Comparison of ENCODE assay signal across 2 cellular contexts in the genomic region with DNA sequence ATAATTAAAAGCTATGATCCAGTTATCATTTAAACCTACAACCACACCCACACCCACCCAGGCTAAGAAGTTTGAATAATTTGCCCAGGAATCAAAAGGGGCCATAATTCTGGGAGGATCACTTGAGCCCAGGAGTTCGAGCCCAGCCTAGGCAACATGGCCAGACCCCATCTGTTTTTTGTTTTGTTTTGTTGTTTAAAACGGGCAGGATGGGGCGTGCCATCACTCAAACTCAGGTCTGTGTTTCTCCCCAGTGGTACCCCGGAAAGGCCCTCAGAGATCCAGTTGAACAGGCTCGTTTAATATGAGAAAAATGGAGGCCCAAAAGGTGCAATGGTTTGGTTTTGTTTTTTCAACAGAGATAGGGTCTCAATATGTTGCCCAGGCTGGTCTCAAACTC.
TF ChIP-seq lines count a peak whose summit lies in the region.

No MANE protein-coding gene starts in this region.

TF ChIP-seq in IMR-90, 13 proteins besides CTCF, POLR2A, EP300 and RAD21:
- TF ChIP-seq, protein P1, sequence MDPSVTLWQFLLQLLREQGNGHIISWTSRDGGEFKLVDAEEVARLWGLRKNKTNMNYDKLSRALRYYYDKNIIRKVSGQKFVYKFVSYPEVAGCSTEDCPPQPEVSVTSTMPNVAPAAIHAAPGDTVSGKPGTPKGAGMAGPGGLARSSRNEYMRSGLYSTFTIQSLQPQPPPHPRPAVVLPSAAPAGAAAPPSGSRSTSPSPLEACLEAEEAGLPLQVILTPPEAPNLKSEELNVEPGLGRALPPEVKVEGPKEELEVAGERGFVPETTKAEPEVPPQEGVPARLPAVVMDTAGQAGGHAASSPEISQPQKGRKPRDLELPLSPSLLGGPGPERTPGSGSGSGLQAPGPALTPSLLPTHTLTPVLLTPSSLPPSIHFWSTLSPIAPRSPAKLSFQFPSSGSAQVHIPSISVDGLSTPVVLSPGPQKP (IDR thresholded peaks at IDR 0.05; ENCODE audit: borderline replicate concordance, low read depth, low read length): no peak
- TF ChIP-seq SMC3 (IDR thresholded peaks at IDR 0.05; ENCODE audit: low read depth, low read length) (no peak), CHD1 (IDR thresholded peaks at IDR 0.05; ENCODE audit: low read depth, low read length) (no peak), RFX5 (IDR thresholded peaks at IDR 0.05; ENCODE audit: low read depth, low read length) (no peak), RCOR1 (IDR thresholded peaks at IDR 0.05; ENCODE audit: insufficient replicate concordance, low read length) (no peak), NFE2L2 (IDR thresholded peaks at IDR 0.05; ENCODE audit: low read depth, low read length) (no peak), MAZ (IDR thresholded peaks at IDR 0.05; ENCODE audit: borderline replicate concordance, low read depth, low read length) (no peak), BHLHE40 (IDR thresholded peaks at IDR 0.05; ENCODE audit: low read depth, low read length) (no peak), MAFK (IDR thresholded peaks at IDR 0.05; ENCODE audit: low read depth, low read length) (no peak), CEBPB (IDR thresholded peaks at IDR 0.05; ENCODE audit: low read depth, low read length) (no peak), FOS (IDR thresholded peaks at IDR 0.05; ENCODE audit: low read depth, low read length) (no peak), MXI1 (IDR thresholded peaks at IDR 0.05; ENCODE audit: borderline replicate concordance, low read depth, low read length) (no peak)
- TF ChIP-seq, protein P2, sequence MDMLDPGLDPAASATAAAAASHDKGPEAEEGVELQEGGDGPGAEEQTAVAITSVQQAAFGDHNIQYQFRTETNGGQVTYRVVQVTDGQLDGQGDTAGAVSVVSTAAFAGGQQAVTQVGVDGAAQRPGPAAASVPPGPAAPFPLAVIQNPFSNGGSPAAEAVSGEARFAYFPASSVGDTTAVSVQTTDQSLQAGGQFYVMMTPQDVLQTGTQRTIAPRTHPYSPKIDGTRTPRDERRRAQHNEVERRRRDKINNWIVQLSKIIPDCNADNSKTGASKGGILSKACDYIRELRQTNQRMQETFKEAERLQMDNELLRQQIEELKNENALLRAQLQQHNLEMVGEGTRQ (IDR thresholded peaks at IDR 0.05; ENCODE audit: low read depth, low read length): no peak

TF ChIP-seq in SK-N-SH treated with all-trans-retinoic acid at 6 μM for 48 hours, 23 proteins besides CTCF, POLR2A, EP300 and RAD21 (continued from another document):
- TF ChIP-seq, protein P3, sequence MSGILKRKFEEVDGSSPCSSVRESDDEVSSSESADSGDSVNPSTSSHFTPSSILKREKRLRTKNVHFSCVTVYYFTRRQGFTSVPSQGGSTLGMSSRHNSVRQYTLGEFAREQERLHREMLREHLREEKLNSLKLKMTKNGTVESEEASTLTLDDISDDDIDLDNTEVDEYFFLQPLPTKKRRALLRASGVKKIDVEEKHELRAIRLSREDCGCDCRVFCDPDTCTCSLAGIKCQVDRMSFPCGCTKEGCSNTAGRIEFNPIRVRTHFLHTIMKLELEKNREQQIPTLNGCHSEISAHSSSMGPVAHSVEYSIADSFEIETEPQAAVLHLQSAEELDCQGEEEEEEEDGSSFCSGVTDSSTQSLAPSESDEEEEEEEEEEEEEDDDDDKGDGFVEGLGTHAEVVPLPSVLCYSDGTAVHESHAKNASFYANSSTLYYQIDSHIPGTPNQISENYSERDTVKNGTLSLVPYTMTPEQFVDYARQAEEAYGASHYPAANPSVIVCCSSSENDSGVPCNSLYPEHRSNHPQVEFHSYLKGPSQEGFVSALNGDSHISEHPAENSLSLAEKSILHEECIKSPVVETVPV (CRISPR knock-in tag; IDR thresholded peaks at IDR 0.05): no peak
- TF ChIP-seq, protein P4, sequence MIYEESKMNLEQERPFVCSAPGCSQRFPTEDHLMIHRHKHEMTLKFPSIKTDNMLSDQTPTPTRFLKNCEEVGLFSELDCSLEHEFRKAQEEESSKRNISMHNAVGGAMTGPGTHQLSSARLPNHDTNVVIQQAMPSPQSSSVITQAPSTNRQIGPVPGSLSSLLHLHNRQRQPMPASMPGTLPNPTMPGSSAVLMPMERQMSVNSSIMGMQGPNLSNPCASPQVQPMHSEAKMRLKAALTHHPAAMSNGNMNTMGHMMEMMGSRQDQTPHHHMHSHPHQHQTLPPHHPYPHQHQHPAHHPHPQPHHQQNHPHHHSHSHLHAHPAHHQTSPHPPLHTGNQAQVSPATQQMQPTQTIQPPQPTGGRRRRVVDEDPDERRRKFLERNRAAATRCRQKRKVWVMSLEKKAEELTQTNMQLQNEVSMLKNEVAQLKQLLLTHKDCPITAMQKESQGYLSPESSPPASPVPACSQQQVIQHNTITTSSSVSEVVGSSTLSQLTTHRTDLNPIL (CRISPR knock-in tag; IDR thresholded peaks at IDR 0.05; ENCODE audit: low read depth): no peak
- no peak for TF ChIP-seq ISL1 (CRISPR knock-in tag; IDR thresholded peaks at IDR 0.05)
- TF ChIP-seq ZNF8 (CRISPR knock-in tag; IDR thresholded peaks at IDR 0.05): no peak
- no peak for TF ChIP-seq ZNF565 (CRISPR knock-in tag; conservative IDR thresholded peaks at IDR 0.05; ENCODE audit: low read depth)
- TF ChIP-seq, protein P5, sequence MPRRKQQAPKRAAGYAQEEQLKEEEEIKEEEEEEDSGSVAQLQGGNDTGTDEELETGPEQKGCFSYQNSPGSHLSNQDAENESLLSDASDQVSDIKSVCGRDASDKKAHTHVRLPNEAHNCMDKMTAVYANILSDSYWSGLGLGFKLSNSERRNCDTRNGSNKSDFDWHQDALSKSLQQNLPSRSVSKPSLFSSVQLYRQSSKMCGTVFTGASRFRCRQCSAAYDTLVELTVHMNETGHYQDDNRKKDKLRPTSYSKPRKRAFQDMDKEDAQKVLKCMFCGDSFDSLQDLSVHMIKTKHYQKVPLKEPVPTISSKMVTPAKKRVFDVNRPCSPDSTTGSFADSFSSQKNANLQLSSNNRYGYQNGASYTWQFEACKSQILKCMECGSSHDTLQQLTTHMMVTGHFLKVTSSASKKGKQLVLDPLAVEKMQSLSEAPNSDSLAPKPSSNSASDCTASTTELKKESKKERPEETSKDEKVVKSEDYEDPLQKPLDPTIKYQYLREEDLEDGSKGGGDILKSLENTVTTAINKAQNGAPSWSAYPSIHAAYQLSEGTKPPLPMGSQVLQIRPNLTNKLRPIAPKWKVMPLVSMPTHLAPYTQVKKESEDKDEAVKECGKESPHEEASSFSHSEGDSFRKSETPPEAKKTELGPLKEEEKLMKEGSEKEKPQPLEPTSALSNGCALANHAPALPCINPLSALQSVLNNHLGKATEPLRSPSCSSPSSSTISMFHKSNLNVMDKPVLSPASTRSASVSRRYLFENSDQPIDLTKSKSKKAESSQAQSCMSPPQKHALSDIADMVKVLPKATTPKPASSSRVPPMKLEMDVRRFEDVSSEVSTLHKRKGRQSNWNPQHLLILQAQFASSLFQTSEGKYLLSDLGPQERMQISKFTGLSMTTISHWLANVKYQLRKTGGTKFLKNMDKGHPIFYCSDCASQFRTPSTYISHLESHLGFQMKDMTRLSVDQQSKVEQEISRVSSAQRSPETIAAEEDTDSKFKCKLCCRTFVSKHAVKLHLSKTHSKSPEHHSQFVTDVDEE (CRISPR knock-in tag; IDR thresholded peaks at IDR 0.05): no peak
- TF ChIP-seq OSR1 (CRISPR knock-in tag; IDR thresholded peaks at IDR 0.05): no peak
- no peak for TF ChIP-seq GLIS3 (CRISPR knock-in tag; IDR thresholded peaks at IDR 0.05)
- TF ChIP-seq RARB (CRISPR knock-in tag; IDR thresholded peaks at IDR 0.05): no peak
- TF ChIP-seq BACH2 (CRISPR knock-in tag; IDR thresholded peaks at IDR 0.05; ENCODE audit: borderline replicate concordance): no peak
